18 cellular contexts compared by ENCODE assay signal in the genomic region with DNA sequence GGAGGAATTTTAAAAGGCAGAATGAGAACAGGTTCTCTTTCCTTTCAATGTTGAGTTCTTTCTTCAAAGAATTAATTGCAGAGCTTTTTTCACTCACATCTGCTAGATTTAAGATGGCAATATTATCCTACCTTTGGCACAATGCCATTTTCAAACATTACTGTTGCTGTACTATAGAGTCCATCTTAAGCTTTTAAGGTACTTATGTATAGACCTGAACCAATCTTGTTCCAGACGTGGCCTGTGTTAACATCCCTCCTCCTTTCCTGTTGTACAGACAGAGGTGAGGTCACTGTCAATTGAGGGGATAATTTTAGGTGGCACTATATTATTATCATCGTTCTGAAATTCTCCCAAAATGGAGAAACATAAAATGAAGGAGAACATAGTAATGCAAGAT. TPM values are rescaled to one million over a fixed set of nuclear protein-coding genes. Genes with fewer than 3 reads are reported as not detected.
DNase-seq lines count a peak whose midpoint lies in the region; TF ChIP-seq lines count a peak whose summit lies in the region.
"Had no signal": no experiment of that assay in that cellular context is flagged by ENCODE, and none has a peak within 500 bp of the region (broad histone marks: within the 10 kb centered on the region; RNA-seq: fewer than 3 reads in every experiment).

No MANE protein-coding gene starts in this region.

- no peak overlapping the region for H3K4me2 ChIP-seq in hepatocyte
- H3K4me2 ChIP-seq: BLaER1, PC-9 had no signal

- POLR2A ChIA-PET in RWPE1 (lab: Yijun Ruan, JAX; ENCODE audit: low non-redundant PET) = no interaction called here

- no peaks in the 10 kb centered on the region for H3K9me2 ChIP-seq in hepatocyte (replicated peaks; ENCODE audit: insufficient read depth)

- peak; percentile 51 for DNase-seq in D341Med (ENCODE audit: low spot score)
- DNase-seq in DMS 273 treated with DMSO at 0.1 percent for 48 hours (lab: John Stamatoyannopoulos, UW) = peak; percentile 33
- peak; percentile 65 to 90 for DNase-seq in NCI-H524 (lab: John Stamatoyannopoulos, UW)
- DNase-seq in hepatocyte (ENCODE audit: low spot score) = no peak
- DNase-seq in mesenteric fat pad (ENCODE audit: low spot score) = no peak
- DNase-seq in dermis blood vessel endothelial cell = no peak
- DNase-seq in RWPE1 (ENCODE audit: low spot score) = no peak
- DNase-seq: CD8-positive, alpha-beta memory T cell; DMS153; H9; Karpas-422; MM.1S; NCI-H1436; NCI-H2029 treated with DMSO at 0.1 percent for 48 hours; NCI-H446; PC-9 had no signal

- H2AFZ ChIP-seq in hepatocyte = peak overlapping the region; percentile 22
- H2AFZ ChIP-seq: PC-9 had no signal

- H3K9me3 ChIP-seq in hepatocyte (ENCODE audit: low read depth) = no peaks in the 10 kb centered on the region
- H3K9me3 ChIP-seq: BLaER1 had no signal

- CTCF ChIA-PET in RWPE1 (lab: Yijun Ruan, JAX) = no interaction called here

- no peak for TF ChIP-seq CTCF in hepatocyte (IDR thresholded peaks at IDR 0.05; ENCODE audit: poor library complexity)
- TF ChIP-seq CTCF in RWPE1 (conservative IDR thresholded peaks at IDR 0.05; ENCODE audit: low read depth) = no peak

- no peak overlapping the region for H3K4me3 ChIP-seq in hepatocyte
- H3K4me3 ChIP-seq: BLaER1, PC-9 had no signal

- no peaks in the 10 kb centered on the region for H3K27me3 ChIP-seq in hepatocyte
- H3K27me3 ChIP-seq: BLaER1 had no signal

- no peaks in the 10 kb centered on the region for H4K20me1 ChIP-seq in hepatocyte (ENCODE audit: insufficient read depth, poor library complexity, severe bottlenecking)
- H4K20me1 ChIP-seq: BLaER1 had no signal

- H3K27ac ChIP-seq in hepatocyte = peak overlapping the region; percentile 49
- H3K27ac ChIP-seq in RWPE1 = no peak overlapping the region
- H3K27ac ChIP-seq: BLaER1, PC-9 had no signal

- no peaks in the 10 kb centered on the region for H3K79me2 ChIP-seq in hepatocyte

- WGBS in hepatocyte (ENCODE audit: low lambda C conversion rate, missing lambda C conversion rate) = 65% methylated on average over 2 of the region's 2 CpGs

- H3K4me1 ChIP-seq in hepatocyte (ENCODE audit: insufficient read depth) = peaks cover 20% of the 10 kb centered on the region

- no peaks in the 10 kb centered on the region for H3K36me3 ChIP-seq in hepatocyte (replicated peaks; ENCODE audit: insufficient read depth, low read depth)
- H3K36me3 ChIP-seq: BLaER1 had no signal

RNA-seq across cellular contexts. Expression of a gene that starts 53.0 kb away (rescaled TPM):
- total RNA-seq in hepatocyte (0.10 and 0.16 TPM in 2 replicates), mesenteric fat pad (0.29 TPM), dermis blood vessel endothelial cell (under 0.01 TPM in 1 of 2 replicates, not detected in the other)
- polyA plus RNA-seq in hepatocyte = 0.13 TPM in 1 of 2 replicates, not detected in the other
- total RNA-seq: CD8-positive, alpha-beta memory T cell; H9; PC-9; T-helper 1 cell treated with Interleukin-12 subunit alpha and Interleukin-12 subunit beta and Interleukin-4 antibody, amounts not matched to agents 30 ng/mL and 1 ng/mL, for 36 hours had no signal
- polyA plus RNA-seq: CD8-positive, alpha-beta memory T cell had no signal

Comparison
In these comparisons a context has a peak if more than half of its experiments do, and no peak if none do; other contexts are left out.
1. DNase-seq: peak in D341Med (single experiment), DMS 273 treated with DMSO at 0.1 percent for 48 hours (single experiment) and NCI-H524 (2 of 2); none in hepatocyte (single experiment), mesenteric fat pad (single experiment), dermis blood vessel endothelial cell (single experiment) and RWPE1 (single experiment).